Comparison of ENCODE assay signal across 9 cellular contexts in the genomic region with DNA sequence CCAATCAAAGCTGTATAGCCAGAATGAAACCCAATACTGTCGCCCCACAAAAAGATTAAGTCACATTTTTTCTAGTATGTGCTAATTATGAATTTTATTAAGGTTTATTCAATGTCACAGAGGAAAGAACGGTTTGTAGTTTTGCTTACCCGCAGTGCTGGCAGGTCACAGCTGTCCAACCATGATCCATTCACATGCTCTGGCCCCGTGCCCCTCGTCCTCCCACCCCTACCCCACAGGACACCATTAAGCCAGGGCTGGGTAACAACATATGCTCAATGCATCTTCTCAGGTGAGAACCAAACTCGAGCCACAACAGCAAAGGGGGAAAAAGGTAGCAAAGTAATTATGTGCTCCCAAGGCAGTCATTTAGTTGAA. TPM values are rescaled to one million over a fixed set of nuclear protein-coding genes. Genes with fewer than 3 reads are reported as not detected.
A peak's percentile ranks its signal among the peaks of the same experiment; 100 is the strongest.
DNase-seq lines count a peak whose midpoint lies in the region; ATAC-seq, FAIRE-seq and TF ChIP-seq lines count a peak whose summit lies in the region.
"Had no signal": no experiment of that assay in that cellular context is flagged by ENCODE, and none has a peak within 500 bp of the region (broad histone marks: within the 10 kb centered on the region; RNA-seq: fewer than 3 reads in every experiment).

No MANE protein-coding gene starts in this region.

- no peak for ATAC-seq in HG03097 (IDR thresholded peaks at IDR 0.05; ENCODE audit: low FRiP score, unreplicated experiment)

- H3K36me3 ChIP-seq in BJ (ENCODE audit: control insufficient read depth, insufficient read depth, low read length) = no peaks in the 10 kb centered on the region

- H3K4me3 ChIP-seq in BJ (ENCODE audit: low read depth, low read length) = peak overlapping the region; percentile 23; the same call in 1 of the 2 replicates
- peak overlapping the region; percentile 96 for H3K4me3 ChIP-seq in LNCaP clone FGC (ENCODE audit: low read depth, low read length)
- peak overlapping the region; percentile 90 for H3K4me3 ChIP-seq in coronary artery

- H3K27ac ChIP-seq in coronary artery = peak overlapping the region in 1 of 2 donors; percentile 88

- FAIRE-seq in RCC 7860 (lab: Jason Lieb, UNC) = no peak
- FAIRE-seq: endometrium had no signal

- H3K9me3 Mint-ChIP-seq in nephron progenitor cell = no peaks in the 10 kb centered on the region

- CTCF ChIA-PET in BJ (lab: Yijun Ruan, JAX) = interaction anchor here (1.0 to 1.7 kb wide), 2 partner anchors 11 to 64 kb away, joined by 3 to 7 read pairs; no protein-coding TSS in a partner anchor

- H3K27ac Mint-ChIP-seq in nephron progenitor cell = no peak overlapping the region

- peak overlapping the region; percentile 76 for H3K4me3 Mint-ChIP-seq in nephron progenitor cell

- H3K27me3 ChIP-seq in BJ (ENCODE audit: control insufficient read depth, insufficient read depth, low read length) = no peaks in the 10 kb centered on the region

- no peak for DNase-seq in BJ (ENCODE audit: low read depth)
- no peak for DNase-seq in LNCaP clone FGC (ENCODE audit: low read depth)
- DNase-seq in coronary artery (ENCODE audit: low spot score) = no peak
- DNase-seq in nephron progenitor cell = no peak
- DNase-seq in activated gamma-delta T cell (lab: John Stamatoyannopoulos, UW) = no peak
- no peak for DNase-seq in SW 1271 (lab: John Stamatoyannopoulos, UW)
- no peak for DNase-seq in RCC 7860 (ENCODE audit: low spot score)

- H3K27me3 Mint-ChIP-seq in nephron progenitor cell (ENCODE audit: low read depth, poor library complexity) = peaks cover 4% of the 10 kb centered on the region

- TF ChIP-seq CTCF in BJ (IDR thresholded peaks at IDR 0.05; ENCODE audit: insufficient read depth, low read depth, low read length) = no peak
- TF ChIP-seq CTCF in LNCaP clone FGC (IDR thresholded peaks at IDR 0.05; ENCODE audit: control insufficient read depth, extremely low read depth, insufficient read depth) = no peak
- no peak for TF ChIP-seq CTCF in coronary artery (IDR thresholded peaks at IDR 0.05)
- no peak for TF ChIP-seq CTCF in nephron progenitor cell (IDR thresholded peaks at IDR 0.05)

- peaks cover 21% of the 10 kb centered on the region for H3K4me1 Mint-ChIP-seq in nephron progenitor cell

- H3K36me3 Mint-ChIP-seq in nephron progenitor cell (ENCODE audit: low read depth) = peaks cover 12% of the 10 kb centered on the region

- POLR2A ChIA-PET in BJ (lab: Charles Lee) = interaction anchor here (0.5 kb wide), 1 partner anchor 285 kb away, joined by 3 read pairs; no protein-coding TSS in a partner anchor

RNA-seq across cellular contexts. Expression of gene FBF1, which starts 0.6 kb away (rescaled TPM):
- 3.4 and 4.8 TPM in 2 replicates for polyA plus RNA-seq in BJ (2011; rRNA removed)
- polyA minus RNA-seq in BJ (2011; rRNA and poly(A)+ RNA removed) = 2.9 and 4.3 TPM in 2 replicates

RNA-seq across cellular contexts. Expression of gene MRPL38, which starts 36.7 kb away (rescaled TPM):
- 22.7 and 60.9 TPM in 2 replicates for polyA plus RNA-seq in BJ (2011; rRNA removed)
- 39.1 and 47.6 TPM in 2 replicates for polyA minus RNA-seq in BJ (2011; rRNA and poly(A)+ RNA removed)

RNA-seq across cellular contexts. Expression of gene ACOX1, which starts 37.5 kb away (rescaled TPM):
- 32.1 and 33.6 TPM in 2 replicates for polyA plus RNA-seq in BJ (2011; rRNA removed)
- polyA minus RNA-seq in BJ (2011; rRNA and poly(A)+ RNA removed) = 58.5 and 86.0 TPM in 2 replicates

RNA-seq across cellular contexts. Expression of gene TEN1, which starts 37.6 kb away (rescaled TPM):
- polyA plus RNA-seq in BJ (2011; rRNA removed) = 17.5 and 25.6 TPM in 2 replicates
- polyA minus RNA-seq in BJ (2011; rRNA and poly(A)+ RNA removed) = 9.4 and 17.3 TPM in 2 replicates

RNA-seq across cellular contexts. Expression of gene TRIM65, which starts 44.7 kb away (rescaled TPM):
- 5.5 and 8.6 TPM in 2 replicates for polyA plus RNA-seq in BJ (2011; rRNA removed)
- polyA minus RNA-seq in BJ (2011; rRNA and poly(A)+ RNA removed) = 6.7 and 8.5 TPM in 2 replicates

Comparison
In these comparisons a context has a peak if more than half of its experiments do, and no peak if none do; other contexts are left out.
1. H3K4me3 ChIP-seq: peak in every context shown above with its lines; median percentile 96 in LNCaP clone FGC; 90 in coronary artery; 23 in BJ.